In the genomic region with DNA sequence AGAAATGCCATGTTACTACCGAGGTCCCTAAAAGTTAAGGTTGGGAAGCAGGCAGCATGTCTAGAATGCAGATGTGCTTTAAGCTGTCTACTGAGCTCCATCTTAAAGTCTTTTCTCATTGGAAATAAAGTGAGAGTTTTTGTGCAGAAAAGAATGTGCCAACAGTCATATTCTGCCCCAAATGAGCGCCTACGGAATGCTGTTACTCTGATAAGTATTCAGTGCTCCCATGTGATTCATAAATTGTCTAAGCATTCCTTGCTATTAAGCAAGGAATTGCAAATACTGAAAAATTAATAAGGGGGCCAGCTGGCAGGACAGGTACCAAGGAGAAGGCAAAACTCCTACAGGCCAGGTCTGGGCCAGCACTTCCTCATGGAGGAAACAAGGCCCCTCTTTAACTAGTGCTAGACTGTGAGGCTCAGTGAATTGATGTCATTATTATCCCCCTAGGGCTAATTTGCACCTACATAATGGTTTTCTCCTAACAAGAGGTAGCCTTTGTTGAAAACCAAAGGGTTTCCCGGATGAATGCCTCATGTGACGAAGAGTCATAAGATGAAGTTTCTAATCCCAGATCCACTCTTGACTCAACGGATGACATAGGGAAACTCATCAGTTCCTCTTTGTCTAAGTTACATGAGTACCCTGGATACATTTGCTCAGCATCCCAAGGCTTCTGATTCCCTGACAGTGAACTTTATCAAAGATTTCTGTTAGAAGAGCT, we compare ENCODE assay signal across 16 cellular contexts. TPM values are rescaled to one million over a fixed set of nuclear protein-coding genes. Genes with fewer than 3 reads are reported as not detected.
A peak's percentile ranks its signal among the peaks of the same experiment; 100 is the strongest.
DNase-seq lines count a peak whose midpoint lies in the region; ATAC-seq lines count a peak whose summit lies in the region.
"Had no signal": no experiment of that assay in that cellular context is flagged by ENCODE, and none has a peak within 500 bp of the region (broad histone marks: within the 10 kb centered on the region; RNA-seq: fewer than 3 reads in every experiment).

No MANE protein-coding gene starts in this region.

- H3K14ac ChIP-seq in neuronal stem cell (ENCODE audit: low read length), result no peak overlapping the region

- H3K4ac ChIP-seq in neuronal stem cell (ENCODE audit: low read length), result no peak overlapping the region

- ATAC-seq in GM18858 (IDR thresholded peaks at IDR 0.05; ENCODE audit: unreplicated experiment) (no peak), HG03457 (IDR thresholded peaks at IDR 0.05; ENCODE audit: unreplicated experiment) (no peak), GM21529 (IDR thresholded peaks at IDR 0.05; ENCODE audit: unreplicated experiment) (no peak)
- ATAC-seq: natural killer cell had no signal

- H3K4me2 ChIP-seq in neuronal stem cell (ENCODE audit: insufficient read depth, low read length, poor library complexity, severe bottlenecking), result peak overlapping the region; percentile 23

- H3K9me3 ChIP-seq in SJSA1 (replicated peaks), result no peaks in the 10 kb centered on the region
- no peaks in the 10 kb centered on the region for H3K9me3 ChIP-seq in neuronal stem cell (replicated peaks in 1 of 2; ENCODE audit: control insufficient read depth in 2 of 2, insufficient read depth in 1 of 2, low read depth in 1 of 2, low read length in 2 of 2)
- H3K9me3 ChIP-seq: gastrocnemius medialis, upper lobe of left lung had no signal

- DNase-seq in CD1c-positive myeloid dendritic cell (ENCODE audit: extremely low spot score), result peak; percentile 94
- DNase-seq in SJSA1 (ENCODE audit: low read depth in 1 of 2, low spot score in 2 of 2), result no peak
- DNase-seq in fibroblast of peridontal ligament (ENCODE audit: extremely low read depth), result peak; percentile 48
- DNase-seq in neuronal stem cell (ENCODE audit: low spot score), result peak; percentile 45
- DNase-seq in NCI-H748 (lab: John Stamatoyannopoulos, UW; ENCODE audit: unreplicated experiment), result no peak
- DNase-seq: activated CD4-positive, alpha-beta memory T cell treated with anti-CD3 and anti-CD28 coated beads for 36 hours; AML-193; amniotic stem cell; gastrocnemius medialis; GF-D8; natural killer cell; stimulated activated CD4-positive, alpha-beta T cell treated with anti-CD3 and anti-CD28 coated beads, Interleukin-4, amount 100 ng/mL, for 1 hour; upper lobe of left lung had no signal

- H3K27ac ChIP-seq in SJSA1 (peak overlapping the region; percentile 83), neuronal stem cell (replicated peaks; ENCODE audit: low read length) (peak overlapping the region; percentile 20)

- H3K36me3 ChIP-seq in SJSA1 (no peaks in the 10 kb centered on the region), neuronal stem cell (replicated peaks in 1 of 2; ENCODE audit: control insufficient read depth in 2 of 2, insufficient read depth in 2 of 2, low read length in 2 of 2) (peaks cover 0 to 28% of the 10 kb centered on the region in 2 donors)
- H3K36me3 ChIP-seq: gastrocnemius medialis had no signal

- H3K4me3 ChIP-seq in SJSA1 (no peak overlapping the region), neuronal stem cell (ENCODE audit: low read length in 2 of 2) (no peak overlapping the region)
- H3K4me3 ChIP-seq: gastrocnemius medialis, upper lobe of left lung had no signal

- H2BK15ac ChIP-seq in neuronal stem cell (ENCODE audit: low read length), result no peak overlapping the region

- H2BK5ac ChIP-seq in neuronal stem cell (ENCODE audit: low read length), result no peak overlapping the region

- no peak overlapping the region for H4K8ac ChIP-seq in neuronal stem cell (ENCODE audit: low read depth, low read length)

- no peak overlapping the region for H3K9ac ChIP-seq in neuronal stem cell (ENCODE audit: low read depth, low read length, poor library complexity)

- WGBS in neuronal stem cell (ENCODE audit: extremely low coverage in 2 of 2, insufficient read length in 2 of 2, insufficient replicate concordance in 1 of 2), 2 donors, result no CpG with 5 or more reads among the region's 6 CpGs

- H3K18ac ChIP-seq in neuronal stem cell (ENCODE audit: low read length), result no peak overlapping the region

- H3K27me3 ChIP-seq in SJSA1 (replicated peaks) (no peaks in the 10 kb centered on the region), neuronal stem cell (ENCODE audit: control insufficient read depth in 3 of 3, insufficient read depth in 3 of 3, low read depth in 1 of 3, low read length in 3 of 3) (no peaks in the 10 kb centered on the region)
- H3K27me3 ChIP-seq: gastrocnemius medialis, upper lobe of left lung had no signal

- no peaks in the 10 kb centered on the region for H3K79me1 ChIP-seq in neuronal stem cell (ENCODE audit: low read depth, low read length)

- H3K23ac ChIP-seq in neuronal stem cell (ENCODE audit: low read depth, low read length, poor library complexity), result no peak overlapping the region

- H2AFZ ChIP-seq in neuronal stem cell (ENCODE audit: low read length), result no peak overlapping the region

- no peak overlapping the region for H2AK5ac ChIP-seq in neuronal stem cell (ENCODE audit: low read depth, low read length)

- H2BK12ac ChIP-seq in neuronal stem cell (ENCODE audit: low read length), result no peak overlapping the region

- no peak overlapping the region for H4K91ac ChIP-seq in neuronal stem cell (ENCODE audit: low read depth, low read length, poor library complexity)

- peaks cover 61% of the 10 kb centered on the region for H3K4me1 ChIP-seq in SJSA1 (replicated peaks)
- peaks cover 28 to 44% of the 10 kb centered on the region in 2 donors for H3K4me1 ChIP-seq in neuronal stem cell (ENCODE audit: control insufficient read depth in 2 of 2, insufficient read depth in 1 of 2, low read depth in 1 of 2, low read length in 2 of 2)

- no peak overlapping the region for H2BK120ac ChIP-seq in neuronal stem cell (ENCODE audit: low read depth, low read length)

RNA-seq across cellular contexts. Expression of a gene that starts 16.4 kb away (rescaled TPM):
- 8.2 and 13.2 TPM in 2 replicates for total RNA-seq in SJSA1 (2014; rRNA removed; shearing (Covaris generic))
- 7.6 TPM for polyA plus RNA-seq in neuronal stem cell (2013, experiment 1 of 2)
- polyA plus RNA-seq in neuronal stem cell (2013, experiment 2 of 2), result 7.4 TPM

Comparison
In these comparisons a context has a peak if more than half of its experiments do, and no peak if none do; other contexts are left out.
1. DNase-seq: peak in CD1c-positive myeloid dendritic cell (single experiment), fibroblast of peridontal ligament (single experiment) and neuronal stem cell (single experiment); none in SJSA1 (0 of 2) and NCI-H748 (single experiment).